ENCODE assay signal across 8 cellular contexts in genomic region chr3:48716982-48717746, GRCh38. TPM values are rescaled to one million over a fixed set of nuclear protein-coding genes. Genes with fewer than 3 reads are reported as not detected.
DNase-seq lines count a peak whose midpoint lies in the region; ATAC-seq, FAIRE-seq and TF ChIP-seq lines count a peak whose summit lies in the region.

Gene IP6K2, minus strand, starts transcription at chr3:48717221. Its CDS starts 21,930 bp downstream, at chr3:48695291.

- H3K36me3 ChIP-seq in body of pancreas (replicated peaks in 1 of 2; ENCODE audit: insufficient read depth in 1 of 2, low read depth in 2 of 2) (no peaks in the 10 kb centered on the region), sigmoid colon (peaks cover 0 to 23% (median 0%) of the 10 kb centered on the region in 4 donors)

- intact Hi-C loops in body of pancreas (cut with DNase I) (no loop called here), sigmoid colon (cut with DNase I) (no loop called here)

- peak; percentile 83 for DNase-seq in NCI-H2107 treated with DMSO at 0.1 percent for 48 hours (lab: John Stamatoyannopoulos, UW; ENCODE audit: unreplicated experiment)
- DNase-seq in body of pancreas = peak; percentile 99 to 100 (median 99)
- peak; percentile 94 for DNase-seq in iPS DF 19.7 (ENCODE audit: low read depth, low spot score)
- DNase-seq in sigmoid colon = peak; percentile 99

- TF ChIP-seq CTCF in 22Rv1 (IDR thresholded peaks at IDR 0.05) (no peak), body of pancreas (IDR thresholded peaks at IDR 0.05) (peak in 1 of 7 experiments; percentile 19), sigmoid colon (IDR thresholded peaks at IDR 0.05) (no peak)

- H3K27me3 ChIP-seq in body of pancreas (no peaks in the 10 kb centered on the region), sigmoid colon (no peaks in the 10 kb centered on the region)

- H3K9me3 ChIP-seq in body of pancreas (no peaks in the 10 kb centered on the region), sigmoid colon (no peaks in the 10 kb centered on the region)

- TF ChIP-seq POLR2A in body of pancreas (IDR thresholded peaks at IDR 0.05) (peak; percentile 67 to 88 (median 86)), sigmoid colon (IDR thresholded peaks at IDR 0.05) (peak; percentile 58 to 69)

- H3K27ac ChIP-seq in 22Rv1 (peak within 1 kb of the TSS; percentile 79), body of pancreas (peak within 1 kb of the TSS; percentile 64 to 92 (median 82)), sigmoid colon (peak within 1 kb of the TSS; percentile 83 to 88 (median 85))

- WGBS in body of pancreas, 2 donors = 1 to 4% methylated on average over 15 to 38 of the region's 38 CpGs
- WGBS in sigmoid colon, 2 donors = 2% methylated on average over 38 of the region's 38 CpGs

- ATAC-seq in GM18520 (IDR thresholded peaks at IDR 0.05; ENCODE audit: unreplicated experiment) (peak; percentile 96), HG03064 (IDR thresholded peaks at IDR 0.05; ENCODE audit: low read depth, unreplicated experiment) (peak; percentile 91), body of pancreas (peak; percentile 99)

- FAIRE-seq in TTC549 (lab: Jason Lieb, UNC) = peak; percentile 91

- H3K4me3 ChIP-seq in body of pancreas (peak within 1 kb of the TSS; percentile 69 to 97), sigmoid colon (peak within 1 kb of the TSS; percentile 74 to 81 (median 78))

- H3K4me1 ChIP-seq in body of pancreas (peaks cover 46% of the 10 kb centered on the region), sigmoid colon (peaks cover 0 to 41% (median 39%) of the 10 kb centered on the region in 4 donors)

- TF ChIP-seq EP300 in sigmoid colon (IDR thresholded peaks at IDR 0.05) = peak in 1 of 4 donors; percentile 31

RNA-seq across cellular contexts. Expression of gene IP6K2, which starts in this region (rescaled TPM):
- total RNA-seq in body of pancreas (100 to 1,000 TPM in 1 of 2 donors, 10 to 100 TPM in 1; 67.5 to 138 TPM), sigmoid colon (100 to 1,000 TPM in 1 of 4 donors, 10 to 100 TPM in 3; 39.0 to 109 (median 58.7) TPM)
- 100 to 1,000 TPM in 1 of 3 donors, 10 to 100 TPM in 2; 77.9 to 142 (median 97.2) TPM for polyA plus RNA-seq in sigmoid colon

Comparison
In these comparisons a context has a peak if more than half of its experiments do, and no peak if none do; other contexts are left out.
1. Peak in every context shown above with its lines: DNase-seq, ATAC-seq, H3K4me3 ChIP-seq and H3K27ac ChIP-seq.